Comparison of ENCODE assay signal across 9 cellular contexts in the genomic region with DNA sequence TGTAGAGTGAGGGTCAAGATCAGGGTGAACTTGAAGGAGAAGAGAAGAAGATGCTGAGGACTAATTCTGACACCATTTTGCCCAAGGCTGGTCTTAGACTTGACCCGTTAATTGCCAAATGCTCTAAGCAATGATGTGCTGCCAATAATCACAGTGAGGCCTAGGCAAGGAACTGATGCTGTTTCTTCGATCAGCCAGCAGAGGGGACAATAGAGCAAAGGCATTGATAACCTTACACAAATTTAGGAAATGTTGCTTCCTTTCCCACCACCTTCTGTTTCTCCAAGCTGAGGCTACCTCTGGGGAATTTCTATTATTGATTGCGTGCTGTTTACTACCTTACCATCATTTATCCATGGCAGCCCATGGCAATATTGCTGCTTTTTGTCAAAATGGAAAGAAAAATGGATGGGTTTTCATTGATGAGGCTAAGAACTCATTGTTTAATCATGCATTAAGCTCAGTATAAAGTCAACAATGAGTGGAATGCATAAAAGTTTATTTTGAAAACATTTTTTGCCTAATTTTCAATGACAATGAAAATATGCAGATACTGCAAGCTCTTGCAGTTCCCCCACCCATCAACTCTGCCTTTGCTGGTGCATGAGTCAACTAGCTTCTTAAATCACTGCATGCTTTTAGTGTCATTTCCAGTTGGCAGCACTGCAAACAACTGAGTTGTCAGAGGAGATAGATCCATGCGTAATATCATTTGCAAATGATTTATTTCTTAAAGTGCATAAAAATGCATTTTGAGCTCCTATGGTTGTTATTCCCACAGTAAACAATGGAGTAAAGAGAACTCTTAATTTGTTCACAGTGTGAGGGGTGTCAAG.
DNase-seq lines count a peak whose midpoint lies in the region; ATAC-seq and TF ChIP-seq lines count a peak whose summit lies in the region.
"Had no signal": no experiment of that assay in that cellular context is flagged by ENCODE, and none has a peak within 500 bp of the region (broad histone marks: within the 10 kb centered on the region; RNA-seq: fewer than 3 reads in every experiment).

No MANE protein-coding gene starts in this region.

- no peak overlapping the region for H3K4me3 Mint-ChIP-seq in T-helper 17 cell
- H3K4me3 Mint-ChIP-seq: T-helper 1 cell treated with Interleukin-12 subunit alpha and Interleukin-12 subunit beta and Interleukin-4 antibody, amounts not matched to agents 30 μg/mL and 1 μg/mL, for 36 hours had no signal

- DNase-seq in Ammon's horn (ENCODE audit: low spot score) (peak; percentile 28), HFF-Myc (ENCODE audit: extremely low read depth, low read depth) (no peak), M059J (ENCODE audit: low read depth) (peak; percentile 89), T-helper 17 cell (peak in 1 of 3 donors; percentile 9), globus pallidus (ENCODE audit: low spot score) (peak; percentile 7), Right ventricle myocardium superior (no peak)
- peak; percentile 27 for DNase-seq in stimulated activated CD8-positive, alpha-beta memory T cell treated with anti-CD3 and anti-CD28 coated beads, Interleukin-4, amount 100 ng/mL, for 48 hours

- intact Hi-C loops in Right ventricle myocardium superior (cut with DNase I): no loop called here

- H3K4me3 ChIP-seq in GM12875 (ENCODE audit: low read depth, low read length) (no peak overlapping the region), HFF-Myc (replicated peaks; ENCODE audit: low read depth, low read length) (no peak overlapping the region)

- H3K27ac Mint-ChIP-seq in T-helper 17 cell: no peak overlapping the region
- H3K27ac Mint-ChIP-seq: T-helper 1 cell treated with Interleukin-12 subunit alpha and Interleukin-12 subunit beta and Interleukin-4 antibody, amounts not matched to agents 30 μg/mL and 1 μg/mL, for 36 hours had no signal

- peak; percentile 86 for TF ChIP-seq CTCF in GM12875 (IDR thresholded peaks at IDR 0.05; ENCODE audit: borderline replicate concordance, insufficient read depth, low read depth, low read length)
- peak; percentile 82 for TF ChIP-seq CTCF in HFF-Myc (IDR thresholded peaks at IDR 0.05; ENCODE audit: low read depth, low read length, missing control alignments)

- H3K36me3 Mint-ChIP-seq in T-helper 17 cell (ENCODE audit: low read depth): peaks cover 7% of the 10 kb centered on the region

- H3K9me3 ChIP-seq in T-helper 17 cell (ENCODE audit: control insufficient read depth, low read length, poor library complexity, severe bottlenecking): no peaks in the 10 kb centered on the region

- peaks cover 5% of the 10 kb centered on the region for H3K4me1 Mint-ChIP-seq in T-helper 17 cell

- ATAC-seq in T-helper 17 cell (peak; percentile 51), Right ventricle myocardium superior (ENCODE audit: poor library complexity) (no peak)

- peaks cover 4% of the 10 kb centered on the region for H3K27me3 Mint-ChIP-seq in T-helper 17 cell

Comparison
In these comparisons a context has a peak if more than half of its experiments do, and no peak if none do; other contexts are left out.
1. DNase-seq: peak in Ammon's horn (single experiment), M059J (single experiment), globus pallidus (single experiment) and stimulated activated CD8-positive, alpha-beta memory T cell treated with anti-CD3 and anti-CD28 coated beads, Interleukin-4, amount 100 ng/mL, for 48 hours (single experiment); none in HFF-Myc (single experiment) and Right ventricle myocardium superior (single experiment).